In the genomic region with DNA sequence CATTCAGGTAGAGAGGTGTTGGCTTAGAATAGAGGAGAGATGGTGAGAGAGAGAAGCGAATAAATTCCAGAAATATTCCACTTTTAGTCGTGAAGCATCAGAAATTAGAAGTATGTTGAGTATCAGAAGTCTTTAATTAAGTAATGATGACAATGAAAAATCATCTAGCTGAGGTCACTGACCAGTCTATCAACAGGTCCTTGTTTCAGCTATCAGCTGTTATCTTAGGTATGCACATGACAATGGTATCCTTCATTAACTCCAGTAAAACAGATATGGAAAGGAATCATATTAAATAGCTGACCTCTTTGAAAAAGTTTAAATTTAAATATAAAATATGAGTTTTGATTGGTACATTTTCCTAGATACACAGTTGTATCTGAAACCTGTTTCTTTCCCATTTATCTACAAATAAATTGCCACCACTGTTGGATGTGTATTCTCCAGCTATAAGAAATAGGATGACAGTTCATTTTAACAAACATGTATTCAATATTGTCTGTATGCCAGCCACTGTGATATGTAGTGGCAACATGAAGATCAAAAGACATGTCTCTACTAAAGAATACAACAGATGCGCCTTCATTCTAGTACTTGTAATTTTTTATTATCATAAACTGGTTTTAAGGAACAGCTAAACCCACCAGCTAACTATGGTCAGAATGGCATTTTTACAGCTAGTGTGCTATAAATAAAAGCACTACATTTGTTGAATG, we compare ENCODE assay signal across 1 cellular context.
A peak's percentile ranks its signal among the peaks of the same experiment; 100 is the strongest.
TF ChIP-seq lines count a peak whose summit lies in the region.

No MANE protein-coding gene starts in this region.

TF ChIP-seq in K562, 482 proteins besides CTCF, POLR2A, EP300 and RAD21 (continued from another document):
- TF ChIP-seq, protein P1, sequence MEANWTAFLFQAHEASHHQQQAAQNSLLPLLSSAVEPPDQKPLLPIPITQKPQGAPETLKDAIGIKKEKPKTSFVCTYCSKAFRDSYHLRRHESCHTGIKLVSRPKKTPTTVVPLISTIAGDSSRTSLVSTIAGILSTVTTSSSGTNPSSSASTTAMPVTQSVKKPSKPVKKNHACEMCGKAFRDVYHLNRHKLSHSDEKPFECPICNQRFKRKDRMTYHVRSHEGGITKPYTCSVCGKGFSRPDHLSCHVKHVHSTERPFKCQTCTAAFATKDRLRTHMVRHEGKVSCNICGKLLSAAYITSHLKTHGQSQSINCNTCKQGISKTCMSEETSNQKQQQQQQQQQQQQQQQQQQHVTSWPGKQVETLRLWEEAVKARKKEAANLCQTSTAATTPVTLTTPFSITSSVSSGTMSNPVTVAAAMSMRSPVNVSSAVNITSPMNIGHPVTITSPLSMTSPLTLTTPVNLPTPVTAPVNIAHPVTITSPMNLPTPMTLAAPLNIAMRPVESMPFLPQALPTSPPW (CRISPR knock-in tag; IDR thresholded peaks at IDR 0.05), result no peak
- peak; percentile 18 for TF ChIP-seq MEIS2 (IDR thresholded peaks at IDR 0.05; ENCODE audit: partially characterized antibody)
- no peak for TF ChIP-seq ZNF766 (CRISPR knock-in tag; conservative IDR thresholded peaks at IDR 0.05)
- TF ChIP-seq MAFG (tag; conservative IDR thresholded peaks at IDR 0.05), result 0 out of 2 replicates have a peak, but pooled peaks have one; percentile 14
